Comparison of ENCODE assay signal across 8 cellular contexts in genomic region chr4:17781072-17781830, GRCh38. TPM values are rescaled to one million over a fixed set of nuclear protein-coding genes. Genes with fewer than 3 reads are reported as not detected.
DNase-seq lines count a peak whose midpoint lies in the region; ATAC-seq, FAIRE-seq and TF ChIP-seq lines count a peak whose summit lies in the region.

TSS of gene FAM184B (minus strand) at chr4:17781621. CDS start at chr4:17781299, 322 bp downstream.

- no peak for DNase-seq in CD8-positive, alpha-beta memory T cell
- DNase-seq in NCI-H69 (lab: John Stamatoyannopoulos, UW) = peak; percentile 70
- DNase-seq in natural killer cell = no peak
- DNase-seq in MV-4-11 (lab: John Stamatoyannopoulos, UW) = no peak
- DNase-seq in KG1 (lab: John Stamatoyannopoulos, UW) = no peak
- DNase-seq in D721Med (ENCODE audit: insufficient read length, low spot score) = no peak
- no peak for DNase-seq in stimulated activated naive CD4-positive, alpha-beta T cell treated with Interleukin-2 at 50 U/mL for 16 hours (lab: John Stamatoyannopoulos, UW)

- H3K9me3 Mint-ChIP-seq in CD8-positive, alpha-beta memory T cell = no peaks in the 10 kb centered on the region
- H3K9me3 Mint-ChIP-seq in natural killer cell = no peaks in the 10 kb centered on the region

- POLR2A ChIA-PET in CD8-positive, alpha-beta memory T cell (lab: Charles Lee) = no interaction called here

- H3K9me3 ChIP-seq in CD8-positive, alpha-beta memory T cell (ENCODE audit: low read length) = no peaks in the 10 kb centered on the region
- H3K9me3 ChIP-seq in esophagus (ENCODE audit: control insufficient read depth in 2 of 2, insufficient read depth in 1 of 2, low read depth in 1 of 2, low read length in 1 of 2) = no peaks in the 10 kb centered on the region

- peak within 1 kb of the TSS in 5 of 7 donors; percentile 1 to 46 (median 15) for H3K4me3 Mint-ChIP-seq in CD8-positive, alpha-beta memory T cell
- H3K4me3 Mint-ChIP-seq in natural killer cell = peak within 1 kb of the TSS; percentile 52

- FAIRE-seq in D721Med (lab: Jason Lieb, UNC) = no peak

- peaks cover 30 to 41% of the 10 kb centered on the region in 2 donors for H3K27me3 Mint-ChIP-seq in CD8-positive, alpha-beta memory T cell
- peaks cover 29 to 52% of the 10 kb centered on the region in 2 donors for H3K27me3 Mint-ChIP-seq in natural killer cell (ENCODE audit: low read depth in 2 of 2)

- TF ChIP-seq CTCF in natural killer cell (IDR thresholded peaks at IDR 0.05) = no peak
- TF ChIP-seq CTCF in D721Med (IDR thresholded peaks at IDR 0.05; ENCODE audit: insufficient read depth, missing control alignments) = no peak

- CTCF ChIA-PET in CD8-positive, alpha-beta memory T cell (lab: Charles Lee) = no interaction called here

- ATAC-seq in natural killer cell = peak in 2 of 3 donors; percentile 18 to 32

- H3K27ac ChIP-seq in CD8-positive, alpha-beta memory T cell (ENCODE audit: low read depth, low read length) = no peak within 1 kb of the TSS
- no peak within 1 kb of the TSS for H3K27ac ChIP-seq in esophagus (ENCODE audit: low read depth in 2 of 2, low read length in 1 of 2)

- no peaks in the 10 kb centered on the region for H3K27me3 ChIP-seq in CD8-positive, alpha-beta memory T cell (ENCODE audit: insufficient read depth, low read length, poor library complexity, severe bottlenecking)
- peaks cover 0 to 4% of the 10 kb centered on the region in 2 donors for H3K27me3 ChIP-seq in esophagus (ENCODE audit: control insufficient read depth in 1 of 2, insufficient read depth in 2 of 2, low read length in 2 of 2)

- peaks cover 10 to 22% (median 13%) of the 10 kb centered on the region in 3 donors for H3K4me1 Mint-ChIP-seq in CD8-positive, alpha-beta memory T cell
- H3K4me1 Mint-ChIP-seq in natural killer cell = peaks cover 10 to 17% of the 10 kb centered on the region in 2 donors

- H3K4me3 ChIP-seq in CD8-positive, alpha-beta memory T cell (ENCODE audit: low read length) = no peak within 1 kb of the TSS
- peak within 1 kb of the TSS; percentile 46 to 48 for H3K4me3 ChIP-seq in esophagus (ENCODE audit: low read depth in 1 of 2, low read length in 2 of 2)

- H3K36me3 ChIP-seq in CD8-positive, alpha-beta memory T cell (ENCODE audit: insufficient read depth, low read length) = no peaks in the 10 kb centered on the region
- no peaks in the 10 kb centered on the region for H3K36me3 ChIP-seq in esophagus (ENCODE audit: control insufficient read depth in 2 of 2, insufficient read depth in 2 of 2, low read length in 1 of 2)

- H3K27ac Mint-ChIP-seq in CD8-positive, alpha-beta memory T cell = no peak within 1 kb of the TSS
- no peak within 1 kb of the TSS for H3K27ac Mint-ChIP-seq in natural killer cell

- intact Hi-C loops in natural killer cell (cut with micrococcal nuclease) = no loop called here

- 2% methylated on average over 68 to 75 of the region's 75 CpGs for WGBS in esophagus, 2 donors

- H3K4me1 ChIP-seq in CD8-positive, alpha-beta memory T cell (ENCODE audit: insufficient read depth, low read length) = peaks cover 4% of the 10 kb centered on the region
- peaks cover 7 to 14% of the 10 kb centered on the region in 2 donors for H3K4me1 ChIP-seq in esophagus (ENCODE audit: control insufficient read depth in 2 of 2, insufficient read depth in 2 of 2, low read length in 1 of 2)

- H3K36me3 Mint-ChIP-seq in CD8-positive, alpha-beta memory T cell = peaks cover 0 to 1% (median 0%) of the 10 kb centered on the region in 3 donors
- no peaks in the 10 kb centered on the region for H3K36me3 Mint-ChIP-seq in natural killer cell

RNA-seq across cellular contexts. Expression of gene FAM184B, which starts in this region (rescaled TPM):
- total RNA-seq in CD8-positive, alpha-beta memory T cell = under 1 TPM in 1 of 2 experiments, not detected in 1; 0.02 TPM
- not detected for polyA plus RNA-seq in CD8-positive, alpha-beta memory T cell
- under 1 TPM; 0.07 to 0.14 TPM for polyA plus RNA-seq in esophagus
- under 1 TPM in 1 of 3 donors, not detected in 2; 0.05 TPM for total RNA-seq in natural killer cell

Comparison
In these comparisons a context has a peak if more than half of its experiments do, and no peak if none do; other contexts are left out.
1. Peak in ATAC-seq in natural killer cell; RNA of the gene not detected or under 1 TPM.